ENCODE assay signal across 1 cellular context in the genomic region with DNA sequence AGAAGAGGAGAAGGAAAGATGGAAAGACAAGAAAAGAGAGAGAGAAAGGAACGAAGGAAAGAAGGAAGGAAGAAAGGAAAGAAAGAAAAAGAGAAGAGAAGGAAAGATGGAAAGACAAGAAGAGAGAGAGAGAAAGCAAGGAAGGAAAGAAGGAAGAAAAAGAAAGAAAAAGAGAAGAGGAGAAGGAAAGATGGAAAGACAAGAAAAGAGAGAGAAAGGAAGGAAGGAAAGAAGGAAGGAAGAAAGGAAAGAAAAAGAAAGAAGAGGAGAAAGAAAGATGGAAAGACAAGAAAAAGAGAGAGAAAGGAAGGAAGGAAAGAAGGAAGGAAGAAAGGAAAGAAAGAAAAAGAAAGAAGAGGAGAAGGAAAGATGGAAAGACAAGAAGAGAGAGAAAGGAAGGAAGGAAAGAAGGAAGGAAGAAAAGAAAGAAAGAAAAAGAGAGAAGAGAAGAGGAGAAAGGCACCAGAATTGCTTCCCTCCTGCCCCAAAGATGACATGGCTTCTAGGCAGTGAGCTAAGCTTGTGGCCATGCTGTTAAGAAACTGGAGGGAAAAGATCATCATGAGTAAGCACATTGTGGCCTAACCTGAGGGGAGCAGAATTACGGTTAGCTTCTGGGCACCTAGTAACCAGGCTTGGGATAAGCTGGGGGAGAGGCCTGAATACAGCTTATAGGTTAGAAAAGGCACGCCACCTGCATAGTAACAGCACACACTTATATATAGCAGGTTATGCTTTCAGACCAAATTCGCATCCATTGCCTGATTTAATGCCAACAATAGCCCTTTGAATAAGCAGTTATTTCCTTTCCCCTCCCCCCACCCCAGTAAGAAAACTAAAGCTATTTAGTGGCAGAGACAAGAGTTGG.
TF ChIP-seq lines count a peak whose summit lies in the region.

No MANE protein-coding gene starts in this region.

TF ChIP-seq in HepG2, 621 proteins besides CTCF, POLR2A, EP300 and RAD21 (continued from another document):
- no peak for TF ChIP-seq ARID4A (CRISPR knock-in tag; IDR thresholded peaks at IDR 0.05; ENCODE audit: borderline replicate concordance)
- TF ChIP-seq ZNF558 (CRISPR knock-in tag; IDR thresholded peaks at IDR 0.05; ENCODE audit: borderline replicate concordance), result no peak
- no peak for TF ChIP-seq CREM (IDR thresholded peaks at IDR 0.05)
- TF ChIP-seq CREM (CRISPR knock-in tag; IDR thresholded peaks at IDR 0.05), result no peak
- TF ChIP-seq, protein P1, sequence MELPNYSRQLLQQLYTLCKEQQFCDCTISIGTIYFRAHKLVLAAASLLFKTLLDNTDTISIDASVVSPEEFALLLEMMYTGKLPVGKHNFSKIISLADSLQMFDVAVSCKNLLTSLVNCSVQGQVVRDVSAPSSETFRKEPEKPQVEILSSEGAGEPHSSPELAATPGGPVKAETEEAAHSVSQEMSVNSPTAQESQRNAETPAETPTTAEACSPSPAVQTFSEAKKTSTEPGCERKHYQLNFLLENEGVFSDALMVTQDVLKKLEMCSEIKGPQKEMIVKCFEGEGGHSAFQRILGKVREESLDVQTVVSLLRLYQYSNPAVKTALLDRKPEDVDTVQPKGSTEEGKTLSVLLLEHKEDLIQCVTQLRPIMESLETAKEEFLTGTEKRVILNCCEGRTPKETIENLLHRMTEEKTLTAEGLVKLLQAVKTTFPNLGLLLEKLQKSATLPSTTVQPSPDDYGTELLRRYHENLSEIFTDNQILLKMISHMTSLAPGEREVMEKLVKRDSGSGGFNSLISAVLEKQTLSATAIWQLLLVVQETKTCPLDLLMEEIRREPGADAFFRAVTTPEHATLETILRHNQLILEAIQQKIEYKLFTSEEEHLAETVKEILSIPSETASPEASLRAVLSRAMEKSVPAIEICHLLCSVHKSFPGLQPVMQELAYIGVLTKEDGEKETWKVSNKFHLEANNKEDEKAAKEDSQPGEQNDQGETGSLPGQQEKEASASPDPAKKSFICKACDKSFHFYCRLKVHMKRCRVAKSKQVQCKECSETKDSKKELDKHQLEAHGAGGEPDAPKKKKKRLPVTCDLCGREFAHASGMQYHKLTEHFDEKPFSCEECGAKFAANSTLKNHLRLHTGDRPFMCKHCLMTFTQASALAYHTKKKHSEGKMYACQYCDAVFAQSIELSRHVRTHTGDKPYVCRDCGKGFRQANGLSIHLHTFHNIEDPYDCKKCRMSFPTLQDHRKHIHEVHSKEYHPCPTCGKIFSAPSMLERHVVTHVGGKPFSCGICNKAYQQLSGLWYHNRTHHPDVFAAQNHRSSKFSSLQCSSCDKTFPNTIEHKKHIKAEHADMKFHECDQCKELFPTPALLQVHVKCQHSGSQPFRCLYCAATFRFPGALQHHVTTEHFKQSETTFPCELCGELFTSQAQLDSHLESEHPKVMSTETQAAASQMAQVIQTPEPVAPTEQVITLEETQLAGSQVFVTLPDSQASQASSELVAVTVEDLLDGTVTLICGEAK (IDR thresholded peaks at IDR 0.05), result no peak
- TF ChIP-seq, protein P1 (CRISPR knock-in tag; IDR thresholded peaks at IDR 0.05), result no peak
- TF ChIP-seq, protein P2, sequence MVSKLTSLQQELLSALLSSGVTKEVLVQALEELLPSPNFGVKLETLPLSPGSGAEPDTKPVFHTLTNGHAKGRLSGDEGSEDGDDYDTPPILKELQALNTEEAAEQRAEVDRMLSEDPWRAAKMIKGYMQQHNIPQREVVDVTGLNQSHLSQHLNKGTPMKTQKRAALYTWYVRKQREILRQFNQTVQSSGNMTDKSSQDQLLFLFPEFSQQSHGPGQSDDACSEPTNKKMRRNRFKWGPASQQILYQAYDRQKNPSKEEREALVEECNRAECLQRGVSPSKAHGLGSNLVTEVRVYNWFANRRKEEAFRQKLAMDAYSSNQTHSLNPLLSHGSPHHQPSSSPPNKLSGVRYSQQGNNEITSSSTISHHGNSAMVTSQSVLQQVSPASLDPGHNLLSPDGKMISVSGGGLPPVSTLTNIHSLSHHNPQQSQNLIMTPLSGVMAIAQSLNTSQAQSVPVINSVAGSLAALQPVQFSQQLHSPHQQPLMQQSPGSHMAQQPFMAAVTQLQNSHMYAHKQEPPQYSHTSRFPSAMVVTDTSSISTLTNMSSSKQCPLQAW (CRISPR knock-in tag; IDR thresholded peaks at IDR 0.05), result no peak
- TF ChIP-seq RXRA (CRISPR knock-in tag; IDR thresholded peaks at IDR 0.05), result no peak
- TF ChIP-seq, protein P3, sequence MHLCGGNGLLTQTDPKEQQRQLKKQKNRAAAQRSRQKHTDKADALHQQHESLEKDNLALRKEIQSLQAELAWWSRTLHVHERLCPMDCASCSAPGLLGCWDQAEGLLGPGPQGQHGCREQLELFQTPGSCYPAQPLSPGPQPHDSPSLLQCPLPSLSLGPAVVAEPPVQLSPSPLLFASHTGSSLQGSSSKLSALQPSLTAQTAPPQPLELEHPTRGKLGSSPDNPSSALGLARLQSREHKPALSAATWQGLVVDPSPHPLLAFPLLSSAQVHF (CRISPR knock-in tag; IDR thresholded peaks at IDR 0.05), result no peak
- no peak for TF ChIP-seq MTA1 (CRISPR knock-in tag; IDR thresholded peaks at IDR 0.05; ENCODE audit: borderline replicate concordance)
- no peak for TF ChIP-seq SP5 (CRISPR knock-in tag; IDR thresholded peaks at IDR 0.05; ENCODE audit: borderline replicate concordance, low read depth)
- 0 out of 2 replicates have a peak, but pooled peaks have one; percentile 23 for TF ChIP-seq MAX (IDR thresholded peaks at IDR 0.05)
- no peak for TF ChIP-seq CHD4 (IDR thresholded peaks at IDR 0.05; ENCODE audit: borderline replicate concordance, low read length)
- no peak for TF ChIP-seq ARNTL (CRISPR knock-in tag; IDR thresholded peaks at IDR 0.05)
